25 cellular contexts compared by ENCODE assay signal in the genomic region with DNA sequence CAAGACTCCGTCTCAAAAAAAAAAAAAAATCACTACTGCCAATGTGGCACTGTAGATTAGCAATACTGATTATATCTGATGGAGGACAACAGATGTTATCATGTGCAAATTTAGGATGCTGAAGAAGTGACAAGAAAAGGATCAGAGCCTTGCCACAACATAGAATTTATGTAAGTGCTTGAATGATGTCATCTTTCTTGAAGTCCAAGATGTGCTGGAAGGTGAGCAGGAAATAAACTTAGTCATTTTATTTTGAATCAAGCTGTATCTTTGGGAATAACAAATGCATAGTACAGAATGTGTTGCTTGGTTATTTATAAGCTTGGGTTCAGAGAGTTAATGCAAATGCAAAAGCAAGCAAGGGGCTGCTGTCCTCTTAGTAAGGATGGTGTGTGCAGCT. TPM values are rescaled to one million over a fixed set of nuclear protein-coding genes. Genes with fewer than 3 reads are reported as not detected.
DNase-seq lines count a peak whose midpoint lies in the region; ATAC-seq, FAIRE-seq and TF ChIP-seq lines count a peak whose summit lies in the region.
"Had no signal": no experiment of that assay in that cellular context is flagged by ENCODE, and none has a peak within 500 bp of the region (broad histone marks: within the 10 kb centered on the region; RNA-seq: fewer than 3 reads in every experiment).

No MANE protein-coding gene starts in this region.

- H3F3A ChIP-seq in GM23248 (ENCODE audit: insufficient read depth), result no peaks in the 10 kb centered on the region

- no TSS peak for BruUV-seq in endothelial cell of umbilical vein (replicated peaks; lab: Mats Ljungman, UMichigan)

- H3K9me3 ChIP-seq in GM23248 (ENCODE audit: low read depth) (no peaks in the 10 kb centered on the region), endothelial cell of umbilical vein (replicated peaks; ENCODE audit: control insufficient read depth, insufficient read depth, low read length) (no peaks in the 10 kb centered on the region)
- H3K9me3 ChIP-seq: A549, BE2C had no signal

- H3K9me3 Mint-ChIP-seq in activated T-helper 2 cell treated with anti-CD3 and anti-CD28 coated beads, Interferon-gamma antibody, Interleukin-2, Interleukin-4, amounts not matched to agents 10 μg/mL and 5 μg/mL and 100 μg/mL, durations not matched to agents 14 hours and 24 hours and 36 hours, result no peaks in the 10 kb centered on the region
- H3K9me3 Mint-ChIP-seq: CD4-positive, alpha-beta T cell; CD8-positive, alpha-beta memory T cell; H9; HFFc6 had no signal

- H3K27me3 ChIP-seq in GM23248 (replicated peaks; ENCODE audit: insufficient read depth), result peaks cover 28% of the 10 kb centered on the region
- H3K27me3 ChIP-seq in endothelial cell of umbilical vein (ENCODE audit: control insufficient read depth in 2 of 2, insufficient read depth in 2 of 2, low read length in 2 of 2), result peaks cover 26 to 33% of the 10 kb centered on the region in 2 experiments
- H3K27me3 ChIP-seq: BLaER1 treated with 17β-estradiol and CSF1 and Interleukin-3, amounts not matched to agents 10 nM and 100 nM had no signal

- DNase-seq in GM23248 (peak; percentile 20), endothelial cell of umbilical vein (ENCODE audit: low read depth, low spot score) (no peak), superior temporal gyrus (ENCODE audit: extremely low spot score) (peak; percentile 56), left cardiac atrium (no peak)
- peak; percentile 5 for DNase-seq in Jurkat, Clone E6-1 (ENCODE audit: low read depth, low spot score)
- DNase-seq in activated T-helper 2 cell treated with anti-CD3 and anti-CD28 coated beads, Interferon-gamma antibody, Interleukin-2, Interleukin-4, amounts not matched to agents 10 μg/mL and 5 μg/mL and 100 μg/mL, durations not matched to agents 14 hours and 24 hours and 36 hours (ENCODE audit: low spot score), result no peak
- DNase-seq: 8988T; ACHN; AML-193; BE2C; CD4-positive, alpha-beta T cell; CD8-positive, alpha-beta memory T cell; DMS 273 treated with DMSO at 0.1 percent for 48 hours; DMS79; EL; GDM1; H9; HFFc6 had no signal

- POLR2A ChIA-PET in endothelial cell of umbilical vein (lab: Charles Lee), result no interaction called here

- H3K79me2 ChIP-seq in GM23248 (ENCODE audit: insufficient read depth) (no peaks in the 10 kb centered on the region), endothelial cell of umbilical vein (ENCODE audit: control insufficient read depth, insufficient read depth, low read length) (no peaks in the 10 kb centered on the region)

- H3K27ac Mint-ChIP-seq in activated T-helper 2 cell treated with anti-CD3 and anti-CD28 coated beads, Interferon-gamma antibody, Interleukin-2, Interleukin-4, amounts not matched to agents 10 μg/mL and 5 μg/mL and 100 μg/mL, durations not matched to agents 14 hours and 24 hours and 36 hours, result no peak overlapping the region
- H3K27ac Mint-ChIP-seq: CD14-positive monocyte; CD4-positive, alpha-beta T cell; CD8-positive, alpha-beta memory T cell; H9; HFFc6 had no signal

- H3K9me1 ChIP-seq in endothelial cell of umbilical vein (replicated peaks; ENCODE audit: control insufficient read depth, extremely low read depth, insufficient read depth, low read length), result no peaks in the 10 kb centered on the region

- H2AFZ ChIP-seq in GM23248 (no peak overlapping the region), endothelial cell of umbilical vein (ENCODE audit: low read depth, low read length) (no peak overlapping the region)

- peaks cover 33% of the 10 kb centered on the region for H3K27me3 Mint-ChIP-seq in activated T-helper 2 cell treated with anti-CD3 and anti-CD28 coated beads, Interferon-gamma antibody, Interleukin-2, Interleukin-4, amounts not matched to agents 10 μg/mL and 5 μg/mL and 100 μg/mL, durations not matched to agents 14 hours and 24 hours and 36 hours (ENCODE audit: low read depth)

- TF ChIP-seq POLR2A in endothelial cell of umbilical vein (IDR thresholded peaks at IDR 0.05; ENCODE audit: low read depth, low read length), result no peak

- H3K36me3 ChIP-seq in GM23248 (ENCODE audit: low read depth) (no peaks in the 10 kb centered on the region), endothelial cell of umbilical vein (ENCODE audit: control insufficient read depth in 2 of 2, extremely low read depth in 1 of 2, insufficient read depth in 2 of 2, low read length in 2 of 2) (no peaks in the 10 kb centered on the region)
- H3K36me3 ChIP-seq: BE2C; BLaER1 treated with 17β-estradiol and CSF1 and Interleukin-3, amounts not matched to agents 10 nM and 100 nM had no signal

- CTCF ChIA-PET in endothelial cell of umbilical vein (lab: Charles Lee), result interaction anchor here (1.3 kb wide), 1 partner anchor 98 kb away, joined by 4 read pairs; no protein-coding TSS in a partner anchor

- peaks cover 23% of the 10 kb centered on the region for H3K4me1 Mint-ChIP-seq in activated T-helper 2 cell treated with anti-CD3 and anti-CD28 coated beads, Interferon-gamma antibody, Interleukin-2, Interleukin-4, amounts not matched to agents 10 μg/mL and 5 μg/mL and 100 μg/mL, durations not matched to agents 14 hours and 24 hours and 36 hours (ENCODE audit: low read depth)
- H3K4me1 Mint-ChIP-seq: CD8-positive, alpha-beta memory T cell had no signal

- H3K9me2 ChIP-seq in GM23248 (ENCODE audit: insufficient read depth), result no peaks in the 10 kb centered on the region

- H3K4me1 ChIP-seq in GM23248 (ENCODE audit: insufficient read depth) (no peaks in the 10 kb centered on the region), endothelial cell of umbilical vein (ENCODE audit: control insufficient read depth, extremely low read depth, insufficient read depth, low read length) (no peaks in the 10 kb centered on the region)
- H3K4me1 ChIP-seq: BE2C; BLaER1 treated with 17β-estradiol and CSF1 and Interleukin-3, amounts not matched to agents 10 nM and 100 nM had no signal

- H3K27ac ChIP-seq in GM23248, result no peak overlapping the region
- H3K27ac ChIP-seq in endothelial cell of umbilical vein (ENCODE audit: insufficient read depth, low read depth, low read length), result no peak overlapping the region
- H3K27ac ChIP-seq: BLaER1 treated with 17β-estradiol and CSF1 and Interleukin-3, amounts not matched to agents 10 nM and 100 nM had no signal

- H4K20me1 ChIP-seq in GM23248 (ENCODE audit: insufficient read depth) (no peaks in the 10 kb centered on the region), endothelial cell of umbilical vein (replicated peaks; ENCODE audit: control insufficient read depth, extremely low read depth, insufficient read depth, low read length) (no peaks in the 10 kb centered on the region)
- H4K20me1 ChIP-seq: BLaER1 treated with 17β-estradiol and CSF1 and Interleukin-3, amounts not matched to agents 10 nM and 100 nM had no signal

- dilution Hi-C loops in endothelial cell of umbilical vein (cut with MboI; ENCODE audit: extremely low pct_ligation_motif_present, low sequenced_read_pairs), result loop anchor here (25.0 kb wide), 1 partner anchor 177 kb away; no protein-coding TSS in a partner anchor

- ATAC-seq in left cardiac atrium (no peak), HG03565 (IDR thresholded peaks at IDR 0.05; ENCODE audit: unreplicated experiment) (no peak)
- ATAC-seq: A549, HCT116 had no signal

- no peaks in the 10 kb centered on the region for H3K36me3 Mint-ChIP-seq in activated T-helper 2 cell treated with anti-CD3 and anti-CD28 coated beads, Interferon-gamma antibody, Interleukin-2, Interleukin-4, amounts not matched to agents 10 μg/mL and 5 μg/mL and 100 μg/mL, durations not matched to agents 14 hours and 24 hours and 36 hours (ENCODE audit: low read depth)
- H3K36me3 Mint-ChIP-seq: CD14-positive monocyte; CD8-positive, alpha-beta memory T cell had no signal

- H3K9ac ChIP-seq in GM23248, result no peak overlapping the region
- H3K9ac ChIP-seq in endothelial cell of umbilical vein (replicated peaks; ENCODE audit: extremely low read depth, insufficient read depth, low read length), result no peak overlapping the region
- H3K9ac ChIP-seq: BLaER1 treated with 17β-estradiol and CSF1 and Interleukin-3, amounts not matched to agents 10 nM and 100 nM had no signal

- in situ Hi-C loops in GM23248 (cut with MboI), result no loop called here

- WGBS in GM23248 (ENCODE audit: low coverage in 1 of 2, low lambda C conversion rate in 2 of 2, missing lambda C conversion rate in 2 of 2), 2 experiments, result 54 to 93% methylated on average over 1 of the region's 1 CpG

- no peak for TF ChIP-seq CTCF in endothelial cell of umbilical vein (IDR thresholded peaks at IDR 0.05; ENCODE audit: extremely low read depth in 1 of 2, insufficient read depth in 1 of 2, low read depth in 1 of 2, low read length in 2 of 2)

- FAIRE-seq in endothelial cell of umbilical vein (lab: Jason Lieb, UNC), result peak; percentile 50
- FAIRE-seq: A549, D721Med, GM12891 had no signal

- no peak overlapping the region for H3K4me3 Mint-ChIP-seq in activated T-helper 2 cell treated with anti-CD3 and anti-CD28 coated beads, Interferon-gamma antibody, Interleukin-2, Interleukin-4, amounts not matched to agents 10 μg/mL and 5 μg/mL and 100 μg/mL, durations not matched to agents 14 hours and 24 hours and 36 hours (ENCODE audit: low read depth)
- H3K4me3 Mint-ChIP-seq: CD14-positive monocyte; CD4-positive, alpha-beta T cell; CD8-positive, alpha-beta memory T cell; H9; HFFc6 had no signal

- H3K4me2 ChIP-seq in GM23248 (ENCODE audit: unreplicated experiment) (no peak overlapping the region), endothelial cell of umbilical vein (ENCODE audit: insufficient read depth, low read length) (no peak overlapping the region)
- H3K4me2 ChIP-seq: A549; BLaER1 treated with 17β-estradiol and CSF1 and Interleukin-3, amounts not matched to agents 10 nM and 100 nM had no signal

- H3K4me3 ChIP-seq in GM23248 (no peak overlapping the region), endothelial cell of umbilical vein (replicated peaks in 1 of 3; ENCODE audit: insufficient read depth in 1 of 3, low read depth in 1 of 3, low read length in 3 of 3) (no peak overlapping the region)
- H3K4me3 ChIP-seq in Jurkat, Clone E6-1 (ENCODE audit: low read length), result no peak overlapping the region
- H3K4me3 ChIP-seq: A549; BLaER1 treated with 17β-estradiol and CSF1 and Interleukin-3, amounts not matched to agents 10 nM and 100 nM had no signal

- intact Hi-C loops in endothelial cell of umbilical vein (cut with micrococcal nuclease) (no loop called here), left cardiac atrium (cut with DNase I) (loop anchor here in 1 of 2 donors (10.0 kb wide), 1 partner anchor 369 kb away; no protein-coding TSS in a partner anchor)
- intact Hi-C loops in activated T-helper 2 cell treated with anti-CD3 and anti-CD28 coated beads, Interferon-gamma antibody, Interleukin-2, Interleukin-4, amounts not matched to agents 10 μg/mL and 5 μg/mL and 100 μg/mL, durations not matched to agents 14 hours and 24 hours and 36 hours (cut with micrococcal nuclease), result no loop called here

RNA-seq across cellular contexts. Expression of a gene that starts 47.1 kb away (rescaled TPM):
- total RNA-seq in GM23248 (2014; rRNA removed; shearing (Covaris generic)), result 0.51 and 2.8 TPM in 2 replicates
- polyA plus RNA-seq in GM23248 (2016; fragmentation: Nextera tagmentation; extraction: Ambion mirVana) (1.6 and 2.2 TPM in 2 replicates), endothelial cell of umbilical vein (1.6 and 2.8 TPM in 2 replicates)
- 0.77 TPM for polyA plus RNA-seq in Jurkat, Clone E6-1 (2012; ENCODE audit: insufficient read depth, insufficient read length)
- total RNA-seq in endothelial cell of umbilical vein (1.5 and 1.7 TPM in 2 replicates), left cardiac atrium (under 1 TPM; 0.24 to 0.42 TPM)
- 1.2 and 2.3 TPM in 2 replicates for polyA plus RNA-seq in endothelial cell of umbilical vein (2011; cell fraction: cytosol; rRNA removed)
- 3.1 and 3.2 TPM in 2 replicates for polyA plus RNA-seq in endothelial cell of umbilical vein (2011; cell fraction: nucleus; rRNA removed)
- polyA plus RNA-seq in endothelial cell of umbilical vein (2012), result 0.70 and 0.86 TPM in 2 replicates
- 0.41 and 1.7 TPM in 2 replicates for polyA minus RNA-seq in endothelial cell of umbilical vein
- not detected for polyA minus RNA-seq in endothelial cell of umbilical vein (2011; cell fraction: cytosol; rRNA and poly(A)+ RNA removed)
- polyA minus RNA-seq in endothelial cell of umbilical vein (2011; cell fraction: nucleus; rRNA and poly(A)+ RNA removed), result 0.82 and 1.1 TPM in 2 replicates
- total RNA-seq in activated T-helper 2 cell treated with anti-CD3 and anti-CD28 coated beads, Interferon-gamma antibody, Interleukin-2, Interleukin-4, amounts not matched to agents 10 μg/mL and 5 μg/mL and 100 μg/mL, durations not matched to agents 14 hours and 24 hours and 36 hours, result 0.53 and 0.87 TPM in 2 replicates
- total RNA-seq: CD8-positive, alpha-beta memory T cell had no signal

Comparison
In these comparisons a context has a peak if more than half of its experiments do, and no peak if none do; other contexts are left out.
1. DNase-seq: peak in GM23248 (single experiment), Jurkat, Clone E6-1 (single experiment) and superior temporal gyrus (single experiment); none in endothelial cell of umbilical vein (single experiment), activated T-helper 2 cell treated with anti-CD3 and anti-CD28 coated beads, Interferon-gamma antibody, Interleukin-2, Interleukin-4, amounts not matched to agents 10 μg/mL and 5 μg/mL and 100 μg/mL, durations not matched to agents 14 hours and 24 hours and 36 hours (single experiment) and left cardiac atrium (single experiment).